29 cellular contexts compared by ENCODE assay signal in genomic region chr10:69037489-69037888, GRCh38. TPM values are rescaled to one million over a fixed set of nuclear protein-coding genes. Genes with fewer than 3 reads are reported as not detected.
A peak's percentile ranks its signal among the peaks of the same experiment; 100 is the strongest.
DNase-seq lines count a peak whose midpoint lies in the region; ATAC-seq, FAIRE-seq and TF ChIP-seq lines count a peak whose summit lies in the region.
"Had no signal": no experiment of that assay in that cellular context is flagged by ENCODE, and none has a peak within 500 bp of the region (broad histone marks: within the 10 kb centered on the region; RNA-seq: fewer than 3 reads in every experiment).

No MANE protein-coding gene starts in this region.

- H3K27ac ChIP-seq in HepG2 (ENCODE audit: extremely low read length, insufficient read depth, low read length): no peak overlapping the region
- no peak overlapping the region for H3K27ac ChIP-seq in right lobe of liver
- H3K27ac ChIP-seq in sigmoid colon: no peak overlapping the region
- H3K27ac ChIP-seq: 22Rv1, A549, C4-2B had no signal

- POLR2A ChIA-PET in HepG2 (lab: Yijun Ruan, JAX): no interaction called here

- H3K4me1 Mint-ChIP-seq in effector memory CD8-positive, alpha-beta T cell (ENCODE audit: low read depth in 2 of 2): peaks cover 0 to 2% of the 10 kb centered on the region in 2 donors
- H3K4me1 Mint-ChIP-seq in activated naive CD8-positive, alpha-beta T cell treated with anti-CD3 and anti-CD28 coated beads, Interleukin-2, amount 50 U/mL, for 24 hours: no peaks in the 10 kb centered on the region
- H3K4me1 Mint-ChIP-seq: B cell; CD4-positive, alpha-beta memory T cell; CD4-positive, CD25-positive, alpha-beta regulatory T cell; CD8-positive, alpha-beta memory T cell had no signal

- ATAC-seq in HepG2: no peak
- no peak for ATAC-seq in right lobe of liver
- ATAC-seq in effector memory CD8-positive, alpha-beta T cell (replicated peaks): no peak
- ATAC-seq in GM18517 (IDR thresholded peaks at IDR 0.05; ENCODE audit: unreplicated experiment): no peak
- ATAC-seq in activated naive CD8-positive, alpha-beta T cell treated with anti-CD3 and anti-CD28 coated beads, Interleukin-2, amount 50 U/mL, for 24 hours: no peak
- ATAC-seq: A549, GM12878 had no signal

- H3K36me3 Mint-ChIP-seq in effector memory CD8-positive, alpha-beta T cell (ENCODE audit: insufficient read depth): no peaks in the 10 kb centered on the region
- H3K36me3 Mint-ChIP-seq in activated naive CD8-positive, alpha-beta T cell treated with anti-CD3 and anti-CD28 coated beads, Interleukin-2, amount 50 U/mL, for 24 hours (ENCODE audit: low read depth): no peaks in the 10 kb centered on the region
- H3K36me3 Mint-ChIP-seq: CD4-positive, alpha-beta memory T cell; CD4-positive, CD25-positive, alpha-beta regulatory T cell; CD8-positive, alpha-beta memory T cell had no signal

- DNase-seq in HepG2 (ENCODE audit: low spot score): no peak
- DNase-seq in right lobe of liver: no peak
- no peak for DNase-seq in effector memory CD8-positive, alpha-beta T cell
- peak; percentile 65 for DNase-seq in mesenteric fat pad (ENCODE audit: low spot score)
- DNase-seq in sigmoid colon: peak; percentile 21
- no peak for DNase-seq in activated naive CD8-positive, alpha-beta T cell treated with anti-CD3 and anti-CD28 coated beads, Interleukin-2, amount 50 U/mL, for 24 hours
- DNase-seq in HT-29 (ENCODE audit: low spot score): no peak
- DNase-seq: AML-193; CD4-positive, alpha-beta memory T cell; CD4-positive, CD25-positive, alpha-beta regulatory T cell; CD8-positive, alpha-beta memory T cell; COR-L47; DMS 273 treated with DMSO at 0.1 percent for 48 hours; DMS153; DMS53; DMS79; DND-41; EL; GDM1 had no signal

- intact Hi-C loops in HepG2 (cut with micrococcal nuclease; ENCODE audit: unreplicated experiment): no loop called here
- intact Hi-C loops in right lobe of liver (cut with DNase I): no loop called here
- intact Hi-C loops in sigmoid colon (cut with DNase I): no loop called here

- CTCF ChIA-PET in HepG2 (lab: Yijun Ruan, JAX; ENCODE audit: low intra/inter-chr PET ratio, low total read pairs): no interaction called here

- H3K9me3 Mint-ChIP-seq in effector memory CD8-positive, alpha-beta T cell: no peaks in the 10 kb centered on the region
- H3K9me3 Mint-ChIP-seq in activated naive CD8-positive, alpha-beta T cell treated with anti-CD3 and anti-CD28 coated beads, Interleukin-2, amount 50 U/mL, for 24 hours: no peaks in the 10 kb centered on the region
- H3K9me3 Mint-ChIP-seq: CD4-positive, alpha-beta memory T cell; CD4-positive, CD25-positive, alpha-beta regulatory T cell; CD8-positive, alpha-beta memory T cell had no signal

- BruUV-seq in HepG2 (replicated peaks; lab: Mats Ljungman, UMichigan): no TSS peak

- no peak overlapping the region for H3K9ac ChIP-seq in HepG2 (ENCODE audit: insufficient read depth, low read depth, low read length)
- H3K9ac ChIP-seq: BLaER1 treated with 17β-estradiol and CSF1 and Interleukin-3, amounts not matched to agents 10 nM and 100 nM had no signal

- WGBS in HepG2 (ENCODE audit: low lambda C conversion rate): 0% methylated on average over 1 of the region's 1 CpG
- no CpG with 5 or more reads among the region's 1 CpG for WGBS in right lobe of liver (ENCODE audit: insufficient coverage, low coverage, low lambda C conversion rate, missing lambda C conversion rate)
- whole genome bisulfite sequencing in sigmoid colon, 2 donors: 90 to 95% methylated on average over 1 of the region's 1 CpG

- no peaks in the 10 kb centered on the region for H3K4me1 ChIP-seq in HepG2 (ENCODE audit: insufficient read depth, low read length)
- H3K4me1 ChIP-seq in right lobe of liver: no peaks in the 10 kb centered on the region
- H3K4me1 ChIP-seq in sigmoid colon: no peaks in the 10 kb centered on the region
- H3K4me1 ChIP-seq: A549 had no signal

- H2AFZ ChIP-seq in HepG2 (ENCODE audit: low read length): no peak overlapping the region

- FAIRE-seq in HepG2 (lab: Jason Lieb, UNC): no peak
- FAIRE-seq: A549, GM12878, GM12892, GM18507, GM19239 had no signal

- peak overlapping the region; percentile 59 to 80 for H3K27ac Mint-ChIP-seq in effector memory CD8-positive, alpha-beta T cell
- no peak overlapping the region for H3K27ac Mint-ChIP-seq in activated naive CD8-positive, alpha-beta T cell treated with anti-CD3 and anti-CD28 coated beads, Interleukin-2, amount 50 U/mL, for 24 hours
- H3K27ac Mint-ChIP-seq: B cell; CD4-positive, alpha-beta memory T cell; CD4-positive, CD25-positive, alpha-beta regulatory T cell had no signal

- no peaks in the 10 kb centered on the region for H4K20me1 ChIP-seq in HepG2 (ENCODE audit: insufficient read depth, low read length)
- H4K20me1 ChIP-seq: BLaER1 treated with 17β-estradiol and CSF1 and Interleukin-3, amounts not matched to agents 10 nM and 100 nM had no signal

- TF ChIP-seq CTCF in HepG2 (CRISPR knock-in tag; IDR thresholded peaks at IDR 0.05) (no peak), right lobe of liver (IDR thresholded peaks at IDR 0.05) (no peak), sigmoid colon (IDR thresholded peaks at IDR 0.05) (no peak)

- in situ Hi-C loops in HepG2 (cut with HindIII; ENCODE audit: extremely low pct_ligation_motif_present, low pct_unique_long_range_greater_than_20kb): no loop called here

- H3K36me3 ChIP-seq in HepG2 (replicated peaks in 1 of 2; ENCODE audit: control insufficient read depth in 1 of 2, insufficient read depth in 2 of 2, low read length in 2 of 2) (no peaks in the 10 kb centered on the region), right lobe of liver (no peaks in the 10 kb centered on the region), sigmoid colon (no peaks in the 10 kb centered on the region)
- H3K36me3 ChIP-seq: BLaER1 treated with 17β-estradiol and CSF1 and Interleukin-3, amounts not matched to agents 10 nM and 100 nM had no signal

- TF ChIP-seq EP300 in HepG2 (IDR thresholded peaks at IDR 0.05; ENCODE audit: low read depth in 2 of 2, low read length in 2 of 2): no peak
- no peak for TF ChIP-seq EP300 in HepG2 (CRISPR knock-in tag; IDR thresholded peaks at IDR 0.05; ENCODE audit: borderline replicate concordance)
- TF ChIP-seq EP300 in sigmoid colon (IDR thresholded peaks at IDR 0.05): no peak

- H3K4me3 Mint-ChIP-seq in effector memory CD8-positive, alpha-beta T cell: no peak overlapping the region
- no peak overlapping the region for H3K4me3 Mint-ChIP-seq in activated naive CD8-positive, alpha-beta T cell treated with anti-CD3 and anti-CD28 coated beads, Interleukin-2, amount 50 U/mL, for 24 hours
- H3K4me3 Mint-ChIP-seq: B cell; CD4-positive, alpha-beta memory T cell; CD4-positive, CD25-positive, alpha-beta regulatory T cell; CD8-positive, alpha-beta memory T cell had no signal

- H3K27me3 ChIP-seq in HepG2 (ENCODE audit: control insufficient read depth in 1 of 2, insufficient read depth in 2 of 2, low read length in 2 of 2): peaks cover 0 to 8% of the 10 kb centered on the region in 2 experiments; a peak in 2 of 5 replicates
- H3K27me3 ChIP-seq in right lobe of liver: no peaks in the 10 kb centered on the region
- no peaks in the 10 kb centered on the region for H3K27me3 ChIP-seq in sigmoid colon
- H3K27me3 ChIP-seq: BLaER1 treated with 17β-estradiol and CSF1 and Interleukin-3, amounts not matched to agents 10 nM and 100 nM had no signal

- H3K9me3 ChIP-seq in HepG2 (ENCODE audit: low read length) (no peaks in the 10 kb centered on the region), right lobe of liver (no peaks in the 10 kb centered on the region), sigmoid colon (no peaks in the 10 kb centered on the region)
- H3K9me3 ChIP-seq: A549; BLaER1 treated with 17β-estradiol and CSF1 and Interleukin-3, amounts not matched to agents 10 nM and 100 nM had no signal

- TF ChIP-seq POLR2A in HepG2 (IDR thresholded peaks at IDR 0.05; ENCODE audit: insufficient read depth in 1 of 2, low read depth in 2 of 2, low read length in 2 of 2) (no peak), right lobe of liver (IDR thresholded peaks at IDR 0.05) (no peak), sigmoid colon (IDR thresholded peaks at IDR 0.05) (no peak)

- H3K4me3 ChIP-seq in HepG2 (replicated peaks in 1 of 3; ENCODE audit: insufficient read depth in 1 of 3, low read depth in 2 of 3, low read length in 3 of 3) (no peak overlapping the region), right lobe of liver (no peak overlapping the region), sigmoid colon (no peak overlapping the region)
- H3K4me3 ChIP-seq: A549; BLaER1 treated with 17β-estradiol and CSF1 and Interleukin-3, amounts not matched to agents 10 nM and 100 nM; GM12878 had no signal

- no peaks in the 10 kb centered on the region for H3K27me3 Mint-ChIP-seq in effector memory CD8-positive, alpha-beta T cell
- no peaks in the 10 kb centered on the region for H3K27me3 Mint-ChIP-seq in activated naive CD8-positive, alpha-beta T cell treated with anti-CD3 and anti-CD28 coated beads, Interleukin-2, amount 50 U/mL, for 24 hours
- H3K27me3 Mint-ChIP-seq: CD4-positive, alpha-beta memory T cell; CD4-positive, CD25-positive, alpha-beta regulatory T cell; CD8-positive, alpha-beta memory T cell had no signal

- no peak overlapping the region for H3K4me2 ChIP-seq in HepG2 (ENCODE audit: low read depth, low read length)
- H3K4me2 ChIP-seq: A549 had no signal

- H3K79me2 ChIP-seq in HepG2 (ENCODE audit: insufficient read depth, low read length): no peaks in the 10 kb centered on the region

- no peak for TF ChIP-seq RAD21 in HepG2 (CRISPR knock-in tag; IDR thresholded peaks at IDR 0.05)

RNA-seq across cellular contexts. Expression of gene KIFBP, which starts 48.9 kb away (rescaled TPM):
- total RNA-seq in HepG2 (2016; rRNA removed; fragmentation: Illumina TruSeq; extraction: Trizol): 21.9 and 29.9 TPM in 2 replicates
- total RNA-seq in HepG2 (2016; cell fraction: cytosol; rRNA removed; fragmentation: Illumina TruSeq; extraction: Trizol; ENCODE audit: low read depth): 2.1 and 3.2 TPM in 2 replicates
- total RNA-seq in HepG2 (2016; cell fraction: insoluble cytoplasmic fraction; rRNA removed; fragmentation: Illumina TruSeq; extraction: Trizol): 22.5 and 30.2 TPM in 2 replicates
- total RNA-seq in HepG2 (2016; cell fraction: membrane; rRNA removed; fragmentation: Illumina TruSeq; extraction: Trizol): 5.7 and 6.6 TPM in 2 replicates
- total RNA-seq in HepG2 (2016; cell fraction: nucleus; rRNA removed; fragmentation: Illumina TruSeq; extraction: Trizol): 14.0 and 14.4 TPM in 2 replicates
- polyA plus RNA-seq in HepG2 (2011; rRNA removed): 10.3 and 13.0 TPM in 2 replicates
- 6.1 and 10.0 TPM in 2 replicates for polyA plus RNA-seq in HepG2 (2011; cell fraction: cytosol; rRNA removed)
- polyA plus RNA-seq in HepG2 (2011; cell fraction: nucleus; rRNA removed): 8.3 and 8.5 TPM in 2 replicates
- 11.3 and 12.4 TPM in 2 replicates for polyA plus RNA-seq in HepG2 (2012)
- 1.2 and 1.3 TPM in 2 replicates for polyA plus RNA-seq in HepG2 (2016; cell fraction: cytosol; fragmentation: Illumina TruSeq; extraction: Trizol; ENCODE audit: low read depth)
- 28.3 and 31.0 TPM in 2 replicates for polyA plus RNA-seq in HepG2 (2016; cell fraction: insoluble cytoplasmic fraction; fragmentation: Illumina TruSeq; extraction: Trizol; ENCODE audit: low read depth)
- polyA plus RNA-seq in HepG2 (2016; cell fraction: membrane; fragmentation: Illumina TruSeq; extraction: Trizol; ENCODE audit: low read depth): 2.6 and 3.7 TPM in 2 replicates
- polyA plus RNA-seq in HepG2 (2016; cell fraction: nucleus; fragmentation: Illumina TruSeq; extraction: Trizol; ENCODE audit: insufficient read depth, low read depth): 18.9 and 22.7 TPM in 2 replicates
- polyA minus RNA-seq in HepG2 (2011; rRNA and poly(A)+ RNA removed; ENCODE audit: low replicate concordance): 4.7 and 10.6 TPM in 2 replicates
- polyA minus RNA-seq in HepG2 (2011; cell fraction: cytosol; rRNA and poly(A)+ RNA removed): 10.0 and 13.3 TPM in 2 replicates
- polyA minus RNA-seq in HepG2 (2011; cell fraction: nucleus; rRNA and poly(A)+ RNA removed): 13.7 and 14.5 TPM in 2 replicates
- total RNA-seq in right lobe of liver: 10 to 100 TPM in 2 of 6 experiments, 1 to 10 TPM in 4; 6.6 to 11.8 (median 9.0) TPM
- 34.7 TPM for total RNA-seq in mesenteric fat pad
- total RNA-seq in sigmoid colon: 10 to 100 TPM; 21.0 to 34.6 (median 23.8) TPM
- 10 to 100 TPM; 12.2 to 16.6 (median 13.8) TPM for polyA plus RNA-seq in sigmoid colon
- 17.0 and 18.1 TPM in 2 replicates for total RNA-seq in HT-29 (2014; rRNA removed; shearing (Covaris generic))

RNA-seq across cellular contexts. Expression of gene SRGN, which starts 50.4 kb away (rescaled TPM):
- total RNA-seq in HepG2 (2016; rRNA removed; fragmentation: Illumina TruSeq; extraction: Trizol) (0.09 TPM in 1 of 2 replicates, not detected in the other), right lobe of liver (10 to 100 TPM; 20.0 to 95.1 (median 31.9) TPM), mesenteric fat pad (404 TPM), sigmoid colon (10 to 100 TPM; 45.7 to 93.1 (median 81.6) TPM)
- total RNA-seq in HepG2 (2016; cell fraction: cytosol; rRNA removed; fragmentation: Illumina TruSeq; extraction: Trizol; ENCODE audit: low read depth): not detected in 2 replicates
- total RNA-seq in HepG2 (2016; cell fraction: insoluble cytoplasmic fraction; rRNA removed; fragmentation: Illumina TruSeq; extraction: Trizol): not detected in 2 replicates
- total RNA-seq in HepG2 (2016; cell fraction: membrane; rRNA removed; fragmentation: Illumina TruSeq; extraction: Trizol): not detected in 2 replicates
- total RNA-seq in HepG2 (2016; cell fraction: nucleus; rRNA removed; fragmentation: Illumina TruSeq; extraction: Trizol): not detected in 2 replicates
- polyA plus RNA-seq in HepG2 (2011; rRNA removed) (not detected in 2 replicates), sigmoid colon (100 to 1,000 TPM in 2 of 3 donors, 10 to 100 TPM in 1; 28.2 to 140 (median 124) TPM)
- 0.12 and 0.15 TPM in 2 replicates for polyA plus RNA-seq in HepG2 (2011; cell fraction: cytosol; rRNA removed)
- 0.14 TPM in 1 of 2 replicates, not detected in the other for polyA plus RNA-seq in HepG2 (2011; cell fraction: nucleus; rRNA removed)
- 0.21 TPM in 1 of 2 replicates, not detected in the other for polyA plus RNA-seq in HepG2 (2012)
- not detected in 2 replicates for polyA plus RNA-seq in HepG2 (2016; cell fraction: cytosol; fragmentation: Illumina TruSeq; extraction: Trizol; ENCODE audit: low read depth)
- polyA plus RNA-seq in HepG2 (2016; cell fraction: insoluble cytoplasmic fraction; fragmentation: Illumina TruSeq; extraction: Trizol; ENCODE audit: low read depth): not detected in 2 replicates
- polyA plus RNA-seq in HepG2 (2016; cell fraction: membrane; fragmentation: Illumina TruSeq; extraction: Trizol; ENCODE audit: low read depth): not detected in 2 replicates
- polyA plus RNA-seq in HepG2 (2016; cell fraction: nucleus; fragmentation: Illumina TruSeq; extraction: Trizol; ENCODE audit: insufficient read depth, low read depth): not detected in 2 replicates
- 0.16 and 2.3 TPM in 2 replicates for polyA minus RNA-seq in HepG2 (2011; rRNA and poly(A)+ RNA removed; ENCODE audit: low replicate concordance)
- polyA minus RNA-seq in HepG2 (2011; cell fraction: cytosol; rRNA and poly(A)+ RNA removed): not detected in 2 replicates
- polyA minus RNA-seq in HepG2 (2011; cell fraction: nucleus; rRNA and poly(A)+ RNA removed): not detected in 2 replicates
- total RNA-seq in HT-29 (2014; rRNA removed; shearing (Covaris generic)): 0.13 TPM in 1 of 2 replicates, not detected in the other

Comparison
In these comparisons a context has a peak if more than half of its experiments do, and no peak if none do; other contexts are left out.
1. RNA of gene SRGN, which starts 50.4 kb away (total RNA-seq): 404 TPM in mesenteric fat pad (single experiment), 45.7 to 93.1 TPM in sigmoid colon and 20.0 to 95.1 TPM in right lobe of liver; 0.09 TPM in HepG2 and 0.13 TPM in HT-29; every median in the first group is over 10 times any median in the second.
2. DNase-seq: peak in mesenteric fat pad (single experiment) and sigmoid colon (single experiment); none in HepG2 (single experiment), right lobe of liver (0 of 3), effector memory CD8-positive, alpha-beta T cell (0 of 3), activated naive CD8-positive, alpha-beta T cell treated with anti-CD3 and anti-CD28 coated beads, Interleukin-2, amount 50 U/mL, for 24 hours (single experiment) and HT-29 (single experiment).